8 cellular contexts compared by ENCODE assay signal in the genomic region with DNA sequence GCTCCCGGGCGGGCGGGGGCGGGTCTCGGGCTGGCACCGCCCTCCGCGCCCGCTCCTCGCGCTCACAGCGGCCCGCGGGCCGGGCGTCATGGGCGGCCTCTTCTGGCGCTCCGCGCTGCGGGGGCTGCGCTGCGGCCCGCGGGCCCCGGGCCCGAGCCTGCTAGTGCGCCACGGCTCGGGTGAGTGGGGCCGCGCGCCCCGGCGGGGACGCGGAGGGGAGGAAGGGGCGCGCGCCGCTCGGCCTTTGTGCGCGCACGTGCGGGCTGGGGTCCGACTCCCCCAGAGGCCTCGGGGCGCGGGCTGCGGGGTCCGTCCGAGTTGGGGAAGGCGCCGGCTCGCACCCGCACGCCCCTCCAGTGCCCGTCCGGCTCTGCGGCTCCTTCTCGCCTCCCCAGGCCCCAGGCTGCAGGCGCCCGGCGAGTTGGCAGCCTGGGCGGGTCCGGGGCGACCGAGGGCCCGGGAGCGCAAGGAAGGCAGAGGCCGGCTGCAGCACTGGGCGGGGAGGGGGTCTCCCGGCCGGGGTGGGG. TPM values are rescaled to one million over a fixed set of nuclear protein-coding genes. Genes with fewer than 3 reads are reported as not detected.
A peak's percentile ranks its signal among the peaks of the same experiment; 100 is the strongest.
DNase-seq lines count a peak whose midpoint lies in the region; ATAC-seq, FAIRE-seq and TF ChIP-seq lines count a peak whose summit lies in the region.

A gene (plus strand): TSS at position 65 of the 527 bp plus-strand sequence. CDS start 24 bp downstream, at position 89.

- H3K36me3 ChIP-seq in Peyer's patch (no peaks in the 10 kb centered on the region), right lobe of liver (no peaks in the 10 kb centered on the region), suprapubic skin (peaks cover 3% of the 10 kb centered on the region)

- FAIRE-seq in RCC 7860 (lab: Jason Lieb, UNC): no peak

- WGBS in right lobe of liver (ENCODE audit: insufficient coverage, low coverage, low lambda C conversion rate, missing lambda C conversion rate): under 1% methylated on average over 24 of the region's 75 CpGs
- 0% methylated on average over 6 of the region's 75 CpGs for WGBS in suprapubic skin

- H3K27ac ChIP-seq in Peyer's patch: peak within 1 kb of the TSS in 3 of 4 donors; percentile 77 to 86 (median 80)
- H3K27ac ChIP-seq in right lobe of liver: peak within 1 kb of the TSS in 1 of 3 donors; percentile 43
- peak within 1 kb of the TSS; percentile 86 for H3K27ac ChIP-seq in suprapubic skin

- H3K27me3 ChIP-seq in Peyer's patch (no peaks in the 10 kb centered on the region), right lobe of liver (no peaks in the 10 kb centered on the region), suprapubic skin (no peaks in the 10 kb centered on the region)

- intact Hi-C loops in right lobe of liver (cut with DNase I): loop anchor here in 1 of 2 donors (10.0 kb wide), 1 partner anchor 98 kb away; no protein-coding TSS in a partner anchor

- no peak for TF ChIP-seq EP300 in suprapubic skin (IDR thresholded peaks at IDR 0.05)

- no peak for TF ChIP-seq POLR2A in Peyer's patch (IDR thresholded peaks at IDR 0.05)
- TF ChIP-seq POLR2A in right lobe of liver (IDR thresholded peaks at IDR 0.05): no peak
- no peak for TF ChIP-seq POLR2A in suprapubic skin (IDR thresholded peaks at IDR 0.05)

- peak; percentile 46 for DNase-seq in stimulated activated CD4-positive, alpha-beta T cell treated with anti-CD3 and anti-CD28 coated beads, Interleukin-15, amount 100 ng/mL, for 24 hours
- no peak for DNase-seq in stimulated activated CD4-positive, alpha-beta T cell treated with anti-CD3 and anti-CD28 coated beads, Interleukin-4, amount 100 ng/mL, for 24 hours
- DNase-seq in Peyer's patch (peak in 1 of 3 donors; percentile 54), choroid plexus epithelial cell (ENCODE audit: low read depth) (peak; percentile 28), right lobe of liver (peak in 1 of 3 donors; percentile 52), suprapubic skin (ENCODE audit: low spot score in 2 of 2) (no peak), NCI-H526 treated with DMSO at 0.1 percent for 48 hours (lab: John Stamatoyannopoulos, UW) (no peak), RCC 7860 (ENCODE audit: low spot score) (no peak)

- H3K4me1 ChIP-seq in Peyer's patch: peaks cover 0 to 24% (median 0%) of the 10 kb centered on the region in 4 donors
- peaks cover 0 to 6% (median 0%) of the 10 kb centered on the region in 4 donors for H3K4me1 ChIP-seq in right lobe of liver
- peaks cover 28% of the 10 kb centered on the region for H3K4me1 ChIP-seq in suprapubic skin

- peak within 1 kb of the TSS; percentile 53 to 83 (median 74) for H3K4me3 ChIP-seq in Peyer's patch
- H3K4me3 ChIP-seq in choroid plexus epithelial cell (ENCODE audit: low read depth, low read length): peak within 1 kb of the TSS; percentile 62
- peak within 1 kb of the TSS; percentile 30 to 65 (median 46) for H3K4me3 ChIP-seq in right lobe of liver
- H3K4me3 ChIP-seq in suprapubic skin: peak within 1 kb of the TSS; percentile 74

- TF ChIP-seq CTCF in Peyer's patch (IDR thresholded peaks at IDR 0.05) (no peak), choroid plexus epithelial cell (conservative IDR thresholded peaks at IDR 0.05; ENCODE audit: low read depth, low read length) (no peak), right lobe of liver (IDR thresholded peaks at IDR 0.05) (no peak), suprapubic skin (IDR thresholded peaks at IDR 0.05) (no peak)

- ATAC-seq in right lobe of liver: peak in 1 of 4 donors; percentile 5

- H3K9me3 ChIP-seq in Peyer's patch (no peaks in the 10 kb centered on the region), right lobe of liver (no peaks in the 10 kb centered on the region), suprapubic skin (no peaks in the 10 kb centered on the region)

RNA-seq across cellular contexts. Expression of the gene that starts here (rescaled TPM):
- total RNA-seq in Peyer's patch: 10 to 100 TPM in 3 of 4 donors, 1 to 10 TPM in 1; 9.6 to 65.2 (median 29.5) TPM
- total RNA-seq in right lobe of liver: 10 to 100 TPM; 50.3 to 83.6 (median 61.0) TPM
- 10 to 100 TPM; 25.3 to 29.9 (median 27.7) TPM for total RNA-seq in suprapubic skin

Comparison
In these comparisons a context has a peak if more than half of its experiments do, and no peak if none do; other contexts are left out.
1. DNase-seq: peak in stimulated activated CD4-positive, alpha-beta T cell treated with anti-CD3 and anti-CD28 coated beads, Interleukin-15, amount 100 ng/mL, for 24 hours (single experiment) and choroid plexus epithelial cell (single experiment); none in stimulated activated CD4-positive, alpha-beta T cell treated with anti-CD3 and anti-CD28 coated beads, Interleukin-4, amount 100 ng/mL, for 24 hours (single experiment), suprapubic skin (0 of 2), NCI-H526 treated with DMSO at 0.1 percent for 48 hours (single experiment) and RCC 7860 (single experiment).
2. Peak in every context shown above with its lines, with median percentiles within 50 percentile points of each other: H3K4me3 ChIP-seq.